In genomic region chr1:112007169-112007568, GRCh38 we compare ENCODE assay signal across 2 cellular contexts.
TF ChIP-seq lines count a peak whose summit lies in the region.

No MANE protein-coding gene starts in this region.

TF ChIP-seq in GM23338, 12 proteins besides CTCF, POLR2A, EP300 and RAD21 (continued from another document):
- TF ChIP-seq REST (IDR thresholded peaks at IDR 0.05; ENCODE audit: unreplicated experiment): no peak
- no peak for TF ChIP-seq POLR2AphosphoS5 (IDR thresholded peaks at IDR 0.05; ENCODE audit: low read depth)
- no peak for TF ChIP-seq ZNF331 (CRISPR knock-in tag; IDR thresholded peaks at IDR 0.05; ENCODE audit: low read depth)

TF ChIP-seq in WTC11, 78 proteins besides CTCF, POLR2A, EP300 and RAD21 (continued from another document):
- no peak for TF ChIP-seq ARID4B (CRISPR knock-in tag; IDR thresholded peaks at IDR 0.05; ENCODE audit: borderline replicate concordance)
- TF ChIP-seq GTF2I (CRISPR knock-in tag; conservative IDR thresholded peaks at IDR 0.05): no peak
- no peak for TF ChIP-seq ATF6 (CRISPR knock-in tag; IDR thresholded peaks at IDR 0.05)
- TF ChIP-seq FOXP4 (CRISPR knock-in tag; IDR thresholded peaks at IDR 0.05): no peak
- no peak for TF ChIP-seq ZNF121 (CRISPR knock-in tag; IDR thresholded peaks at IDR 0.05)
